Comparison of ENCODE assay signal across 1 cellular context in genomic region chr2:223908304-223909047, GRCh38.
TF ChIP-seq lines count a peak whose summit lies in the region.

No MANE protein-coding gene starts in this region.

TF ChIP-seq in HepG2, 621 proteins besides CTCF, POLR2A, EP300 and RAD21 (continued from another document and continues in another):
- TF ChIP-seq PREB (CRISPR knock-in tag; IDR thresholded peaks at IDR 0.05) (no peak), FOXJ3 (CRISPR knock-in tag; IDR thresholded peaks at IDR 0.05; ENCODE audit: borderline replicate concordance) (peak; percentile 76; the same call in 1 of the 2 replicates), TCF7 (IDR thresholded peaks at IDR 0.05; ENCODE audit: low read depth) (peak; percentile 59), ELF3 (CRISPR knock-in tag; IDR thresholded peaks at IDR 0.05) (peak; percentile 88), ZFY (CRISPR knock-in tag; IDR thresholded peaks at IDR 0.05) (peak; percentile 36; the same call in 1 of the 2 replicates), REL (CRISPR knock-in tag; conservative IDR thresholded peaks at IDR 0.05) (no peak; the same call in 1 of the 2 replicates), ZNF713 (CRISPR knock-in tag; IDR thresholded peaks at IDR 0.05) (no peak), ZNF598 (CRISPR knock-in tag; IDR thresholded peaks at IDR 0.05; ENCODE audit: borderline replicate concordance) (no peak), EZH2 (conservative IDR thresholded peaks at IDR 0.05; ENCODE audit: low read depth, low read length) (no peak), ZNF326 (CRISPR knock-in tag; IDR thresholded peaks at IDR 0.05; ENCODE audit: borderline replicate concordance) (no peak), HNF1A (IDR thresholded peaks at IDR 0.05; ENCODE audit: low read depth) (peak; percentile 35), HNF1A (CRISPR knock-in tag; IDR thresholded peaks at IDR 0.05; ENCODE audit: borderline replicate concordance) (peak; percentile 87; the same call in 1 of the 2 replicates), BRD4 (CRISPR knock-in tag; IDR thresholded peaks at IDR 0.05) (no peak; the same call in 1 of the 2 replicates), ELF1 (CRISPR knock-in tag; IDR thresholded peaks at IDR 0.05) (peak; percentile 71; the same call in 1 of the 2 replicates), NFE2L1 (CRISPR knock-in tag; IDR thresholded peaks at IDR 0.05; ENCODE audit: borderline replicate concordance) (no peak), ZEB1 (IDR thresholded peaks at IDR 0.05; ENCODE audit: insufficient replicate concordance, low read depth) (peak; percentile 99), ATF6 (CRISPR knock-in tag; conservative IDR thresholded peaks at IDR 0.05) (no peak), ARID2 (CRISPR knock-in tag; IDR thresholded peaks at IDR 0.05; ENCODE audit: borderline replicate concordance) (no peak), ZNF558 (CRISPR knock-in tag; IDR thresholded peaks at IDR 0.05; ENCODE audit: borderline replicate concordance) (no peak), ZNF674 (CRISPR knock-in tag; IDR thresholded peaks at IDR 0.05; ENCODE audit: low read depth) (no peak), ZNF841 (CRISPR knock-in tag; IDR thresholded peaks at IDR 0.05; ENCODE audit: borderline replicate concordance) (no peak), ZNF75D (CRISPR knock-in tag; IDR thresholded peaks at IDR 0.05; ENCODE audit: borderline replicate concordance) (no peak), CHD2 (IDR thresholded peaks at IDR 0.05; ENCODE audit: low read depth, low read length) (no peak), MIER3 (CRISPR knock-in tag; IDR thresholded peaks at IDR 0.05; ENCODE audit: borderline replicate concordance) (peak; percentile 91), ZNF460 (CRISPR knock-in tag; IDR thresholded peaks at IDR 0.05; ENCODE audit: borderline replicate concordance) (no peak; the same call in 1 of the 2 replicates), LCORL (IDR thresholded peaks at IDR 0.05) (peak; percentile 91), LCORL (CRISPR knock-in tag; IDR thresholded peaks at IDR 0.05) (peak; percentile 100), JDP2 (CRISPR knock-in tag; IDR thresholded peaks at IDR 0.05; ENCODE audit: borderline replicate concordance) (no peak), ZBTB43 (CRISPR knock-in tag; conservative IDR thresholded peaks at IDR 0.05) (0 out of 2 replicates have a peak, but pooled peaks have one; percentile 41), CHD4 (IDR thresholded peaks at IDR 0.05; ENCODE audit: borderline replicate concordance, low read length) (no peak), GPBP1L1 (CRISPR knock-in tag; IDR thresholded peaks at IDR 0.05) (no peak), SNAPC5 (CRISPR knock-in tag; IDR thresholded peaks at IDR 0.05; ENCODE audit: borderline replicate concordance) (0 out of 2 replicates have a peak, but pooled peaks have one; percentile 27), ZNF136 (CRISPR knock-in tag; IDR thresholded peaks at IDR 0.05; ENCODE audit: low read depth) (peak; percentile 92; the same call in 1 of the 2 replicates), KLF13 (CRISPR knock-in tag; IDR thresholded peaks at IDR 0.05) (no peak), TRIM24 (CRISPR knock-in tag; IDR thresholded peaks at IDR 0.05) (no peak), ZNF691 (CRISPR knock-in tag; IDR thresholded peaks at IDR 0.05; ENCODE audit: borderline replicate concordance, low read depth) (no peak), THRA (CRISPR knock-in tag; IDR thresholded peaks at IDR 0.05; ENCODE audit: borderline replicate concordance) (peak; percentile 87; the same call in 1 of the 2 replicates), ZSCAN21 (CRISPR knock-in tag; IDR thresholded peaks at IDR 0.05; ENCODE audit: borderline replicate concordance) (0 out of 2 replicates have a peak, but pooled peaks have one; percentile 45), ZSCAN30 (CRISPR knock-in tag; IDR thresholded peaks at IDR 0.05) (no peak), MYC (CRISPR knock-in tag; IDR thresholded peaks at IDR 0.05; ENCODE audit: borderline replicate concordance) (peak; percentile 43; the same call in 1 of the 2 replicates), MXD4 (CRISPR knock-in tag; IDR thresholded peaks at IDR 0.05) (peak; percentile 84), MED8 (CRISPR knock-in tag; IDR thresholded peaks at IDR 0.05; ENCODE audit: insufficient replicate concordance) (no peak), ZNF280B (CRISPR knock-in tag; IDR thresholded peaks at IDR 0.05; ENCODE audit: borderline replicate concordance) (peak; percentile 40; the same call in 1 of the 2 replicates), ZNF670 (CRISPR knock-in tag; IDR thresholded peaks at IDR 0.05; ENCODE audit: borderline replicate concordance) (no peak), ZNF33B (CRISPR knock-in tag; IDR thresholded peaks at IDR 0.05) (no peak; the same call in 1 of the 2 replicates), MIXL1 (CRISPR knock-in tag; IDR thresholded peaks at IDR 0.05) (peak; percentile 68; the same call in 1 of the 2 replicates), ISL2 (CRISPR knock-in tag; IDR thresholded peaks at IDR 0.05) (peak; percentile 94), XBP1 (CRISPR knock-in tag; IDR thresholded peaks at IDR 0.05) (no peak), FOXO1 (CRISPR knock-in tag; IDR thresholded peaks at IDR 0.05) (peak; percentile 83), ZNF30 (CRISPR knock-in tag; IDR thresholded peaks at IDR 0.05) (no peak), RBAK (CRISPR knock-in tag; IDR thresholded peaks at IDR 0.05) (no peak), BHLHE40 (IDR thresholded peaks at IDR 0.05; ENCODE audit: low read length) (no peak; the same call in 1 of the 2 replicates), IKZF4 (CRISPR knock-in tag; IDR thresholded peaks at IDR 0.05; ENCODE audit: borderline replicate concordance, low read depth, not compliant biosample characterization) (no peak), ZBTB14 (CRISPR knock-in tag; IDR thresholded peaks at IDR 0.05) (no peak), ZMYM3 (CRISPR knock-in tag; IDR thresholded peaks at IDR 0.05) (peak; percentile 87), NONO (IDR thresholded peaks at IDR 0.05) (no peak), NONO (CRISPR knock-in tag; conservative IDR thresholded peaks at IDR 0.05) (peak; percentile 95)
